ENCODE assay signal across 8 cellular contexts in genomic region chr10:35421553-35422178, GRCh38.
DNase-seq lines count a peak whose midpoint lies in the region; FAIRE-seq and TF ChIP-seq lines count a peak whose summit lies in the region.
"Had no signal": no experiment of that assay in that cellular context is flagged by ENCODE, and none has a peak within 500 bp of the region (broad histone marks: within the 10 kb centered on the region; RNA-seq: fewer than 3 reads in every experiment).

No MANE protein-coding gene starts in this region.

- CTCF ChIA-PET in H1 (lab: Charles Lee; ENCODE audit: partially characterized antibody) = interaction anchor here (0.6 to 1.2 kb wide), 4 partner anchors 28 to 217 kb away, joined by 3 read pairs; no protein-coding TSS in a partner anchor

- 0 out of 4 replicates have a peak overlapping the region, but pooled peaks of 1 of the 2 experiments have one; percentile 35 for H3K4me2 ChIP-seq in H1 (ENCODE audit: insufficient read depth in 1 of 2, low read depth in 2 of 2, low read length in 2 of 2)
- no peak overlapping the region for H3K4me2 ChIP-seq in mesenchymal stem cell (ENCODE audit: low read length, poor library complexity, severe bottlenecking)

- 71% methylated on average over 5 of the region's 5 CpGs; no CpG with 5 or more reads in 1 of the 2 experiments for WGBS in H1 (ENCODE audit: extremely low coverage in 1 of 2, insufficient coverage in 1 of 2, insufficient read length in 1 of 2, insufficient replicate concordance in 2 of 2, low coverage in 1 of 2, low lambda C conversion rate in 2 of 2, missing lambda C conversion rate in 1 of 2), 2 experiments
- 0% methylated on average over 5 of the region's 5 CpGs for WGBS in mesenchymal stem cell

- H3K79me2 ChIP-seq in H1 (ENCODE audit: control insufficient read depth in 1 of 2, insufficient read depth in 2 of 2, low read length in 2 of 2) = peaks cover 2 to 87% of the 10 kb centered on the region in 2 experiments; a peak in 3 of 4 replicates

- H2BK5ac ChIP-seq in H1 (ENCODE audit: low read depth, low read length) (no peak overlapping the region; the same call in 1 of the 2 replicates), mesenchymal stem cell (ENCODE audit: low read depth, low read length, poor library complexity, severe bottlenecking) (peak overlapping the region; percentile 77)

- no peak overlapping the region for H3K4me3 ChIP-seq in NT2/D1 (ENCODE audit: insufficient read length, low read depth)
- no peak overlapping the region for H3K4me3 ChIP-seq in H1 (ENCODE audit: extremely low read depth in 1 of 4, insufficient read depth in 2 of 4, low read depth in 3 of 4, low read length in 4 of 4)
- peak overlapping the region in 1 of 2 experiments; percentile 40 for H3K4me3 ChIP-seq in mesenchymal stem cell (ENCODE audit: insufficient read depth in 1 of 2, low read depth in 1 of 2, low read length in 2 of 2)
- H3K4me3 ChIP-seq in vagina = no peak overlapping the region

- H3K23ac ChIP-seq in H1 (ENCODE audit: insufficient read length) (no peak overlapping the region), mesenchymal stem cell (ENCODE audit: low read length in 2 of 2) (no peak overlapping the region)

- FAIRE-seq in H1 (lab: Jason Lieb, UNC) = no peak

- H2BK12ac ChIP-seq in H1 (ENCODE audit: low read depth, low read length) = no peak overlapping the region; the same call in 1 of the 2 replicates
- peak overlapping the region in 1 of 2 experiments; percentile 97 for H2BK12ac ChIP-seq in mesenchymal stem cell (ENCODE audit: low read length in 2 of 2)

- H4K8ac ChIP-seq in H1 (ENCODE audit: extremely low read depth, insufficient read depth, low read length) (no peak overlapping the region), mesenchymal stem cell (ENCODE audit: low read length) (no peak overlapping the region)

- peaks cover 1% of the 10 kb centered on the region; the same call in 1 of the 2 replicates for H3K23me2 ChIP-seq in H1 (ENCODE audit: low read depth, low read length)

- TF ChIP-seq POLR2A in H1 (IDR thresholded peaks at IDR 0.05; ENCODE audit: control extremely low read depth in 1 of 2, low read depth in 2 of 2, low read length in 2 of 2) (no peak), vagina (IDR thresholded peaks at IDR 0.05) (no peak)

- H3K4me1 ChIP-seq in NT2/D1 (ENCODE audit: insufficient read depth, insufficient read length) (peaks cover 4% of the 10 kb centered on the region), H1 (replicated peaks in 1 of 4; ENCODE audit: control insufficient read depth in 3 of 4, insufficient read depth in 4 of 4, low read length in 3 of 4) (peaks cover 15 to 32% (median 22%) of the 10 kb centered on the region in 4 experiments), mesenchymal stem cell (ENCODE audit: control insufficient read depth, insufficient read depth, low read depth, low read length) (peaks cover 31% of the 10 kb centered on the region), vagina (peaks cover 77% of the 10 kb centered on the region)

- H2AFZ ChIP-seq in H1 (ENCODE audit: low read length) = no peak overlapping the region
- no peak overlapping the region for H2AFZ ChIP-seq in mesenchymal stem cell (ENCODE audit: low read depth, low read length)

- POLR2A ChIA-PET in H1 (lab: Charles Lee; ENCODE audit: partially characterized antibody) = no interaction called here

- TF ChIP-seq EP300 in H1 (IDR thresholded peaks at IDR 0.05; ENCODE audit: borderline replicate concordance in 1 of 2, low read depth in 2 of 2, low read length in 2 of 2) = no peak

- no peak overlapping the region for H3K14ac ChIP-seq in H1 (ENCODE audit: insufficient read length)
- H3K14ac ChIP-seq in mesenchymal stem cell (ENCODE audit: low read length in 2 of 2) = no peak overlapping the region

- no peak for TF ChIP-seq RAD21 in H1 (IDR thresholded peaks at IDR 0.05 in 1 of 2, conservative IDR thresholded peaks at IDR 0.05 in 1 of 2; ENCODE audit: low read depth in 2 of 2, low read length in 2 of 2)

- TF ChIP-seq CTCF in H1 (IDR thresholded peaks at IDR 0.05; ENCODE audit: control extremely low read depth in 1 of 3, insufficient read depth in 1 of 3, low read depth in 1 of 3, low read length in 3 of 3) (no peak), vagina (IDR thresholded peaks at IDR 0.05) (no peak)

- H3K18ac ChIP-seq in H1 (ENCODE audit: extremely low read depth, low read length) (no peak overlapping the region), mesenchymal stem cell (ENCODE audit: low read depth in 1 of 2, low read length in 2 of 2) (peak overlapping the region in 1 of 2 experiments; percentile 99)

- no peak overlapping the region for H4K5ac ChIP-seq in H1 (ENCODE audit: insufficient read length, low read depth, low read length)

- H3K27ac ChIP-seq in H1 (ENCODE audit: low read depth, low read length) = peak overlapping the region; percentile 40; the same call in 1 of the 2 replicates
- H3K27ac ChIP-seq in mesenchymal stem cell (ENCODE audit: low read length, poor library complexity, severe bottlenecking) = peak overlapping the region; percentile 96
- peak overlapping the region; percentile 89 for H3K27ac ChIP-seq in vagina

- H3K9me3 ChIP-seq in NT2/D1 (ENCODE audit: insufficient read depth, low read length) (no peaks in the 10 kb centered on the region), H1 (ENCODE audit: insufficient read depth in 2 of 2, low read depth in 1 of 2, low read length in 1 of 2) (no peaks in the 10 kb centered on the region), mesenchymal stem cell (ENCODE audit: control insufficient read depth, low read length) (no peaks in the 10 kb centered on the region), vagina (no peaks in the 10 kb centered on the region)

- H3K36me3 ChIP-seq in NT2/D1 (ENCODE audit: insufficient read depth, insufficient read length, low read length) = no peaks in the 10 kb centered on the region
- H3K36me3 ChIP-seq in H1 (ENCODE audit: control insufficient read depth in 2 of 4, insufficient read depth in 4 of 4, low read length in 3 of 4) = no peaks in the 10 kb centered on the region; a peak in 1 of 8 replicates
- no peaks in the 10 kb centered on the region for H3K36me3 ChIP-seq in mesenchymal stem cell (ENCODE audit: control insufficient read depth in 1 of 2, insufficient read depth in 2 of 2, low read depth in 1 of 2, low read length in 2 of 2)
- no peaks in the 10 kb centered on the region for H3K36me3 ChIP-seq in vagina

- no peak overlapping the region for H2BK20ac ChIP-seq in H1 (ENCODE audit: low read length)

- no peak overlapping the region for H4K91ac ChIP-seq in H1 (replicated peaks; ENCODE audit: insufficient read length, low read length)
- no peak overlapping the region for H4K91ac ChIP-seq in mesenchymal stem cell (ENCODE audit: low read length)

- H3K79me1 ChIP-seq in H1 (ENCODE audit: low read depth, low read length) (peaks cover 13% of the 10 kb centered on the region; the same call in 1 of the 2 replicates), mesenchymal stem cell (replicated peaks; ENCODE audit: low read length, poor library complexity, severe bottlenecking) (peaks cover 14% of the 10 kb centered on the region)

- peaks cover 4 to 8% of the 10 kb centered on the region in 2 experiments for H4K20me1 ChIP-seq in H1 (replicated peaks in 1 of 2; ENCODE audit: control insufficient read depth in 1 of 2, insufficient read depth in 2 of 2, low read length in 2 of 2)

- H3K9ac ChIP-seq in NT2/D1 (ENCODE audit: insufficient read length, low read depth) = peak overlapping the region; percentile 0
- H3K9ac ChIP-seq in H1 (replicated peaks in 1 of 4; ENCODE audit: extremely low read depth in 1 of 4, low read depth in 3 of 4, low read length in 3 of 4) = no peak overlapping the region
- peak overlapping the region; percentile 80 for H3K9ac ChIP-seq in mesenchymal stem cell (ENCODE audit: low read length)

- no peak overlapping the region for H3K56ac ChIP-seq in H1 (replicated peaks; ENCODE audit: insufficient read length, low read depth, low read length)

- H3K27me3 ChIP-seq in NT2/D1 (ENCODE audit: insufficient read depth, insufficient read length) (no peaks in the 10 kb centered on the region), H1 (replicated peaks in 1 of 4; ENCODE audit: control insufficient read depth in 3 of 4, extremely low read depth in 1 of 4, insufficient read depth in 3 of 4, low read length in 3 of 4) (no peaks in the 10 kb centered on the region), mesenchymal stem cell (ENCODE audit: control insufficient read depth in 1 of 2, insufficient read depth in 1 of 2, low read length in 2 of 2) (no peaks in the 10 kb centered on the region), vagina (no peaks in the 10 kb centered on the region)

- DNase-seq in NT2/D1 (ENCODE audit: low read depth, low spot score) (no peak), H1 (ENCODE audit: low read depth in 1 of 2, low spot score in 2 of 2) (no peak), mesenchymal stem cell (peak; percentile 94), vagina (ENCODE audit: extremely low spot score in 2 of 2) (no peak), NCI-H1105 (lab: John Stamatoyannopoulos, UW) (no peak), NCI-H526 (lab: John Stamatoyannopoulos, UW) (no peak), NCI-H82 (lab: John Stamatoyannopoulos, UW) (no peak)
- DNase-seq: effector memory CD8-positive, alpha-beta T cell had no signal

- H2AK5ac ChIP-seq in H1 (ENCODE audit: low read depth, low read length) (peak overlapping the region; percentile 91; the same call in 1 of the 2 replicates), mesenchymal stem cell (ENCODE audit: low read length, severe bottlenecking) (peak overlapping the region; percentile 79)

- H3K4ac ChIP-seq in H1 (replicated peaks; ENCODE audit: insufficient read length, low read depth, low read length) (no peak overlapping the region), mesenchymal stem cell (ENCODE audit: low read depth in 1 of 2, low read length in 2 of 2) (peak overlapping the region in 1 of 2 experiments; percentile 95)

- H2BK15ac ChIP-seq in H1 (ENCODE audit: low read length) (no peak overlapping the region), mesenchymal stem cell (ENCODE audit: low read depth, poor library complexity, severe bottlenecking) (no peak overlapping the region)

- H2BK120ac ChIP-seq in H1 (replicated peaks; ENCODE audit: low read depth, low read length) (no peak overlapping the region), mesenchymal stem cell (ENCODE audit: low read depth, low read length) (no peak overlapping the region)

- intact Hi-C loops in vagina (cut with DNase I) = no loop called here

TF ChIP-seq in H1, 55 proteins besides CTCF, POLR2A, EP300 and RAD21 (continues in another document):
- TF ChIP-seq TEAD4 (IDR thresholded peaks at IDR 0.05; ENCODE audit: low read depth, low read length) = no peak
- no peak for TF ChIP-seq HDAC6 (IDR thresholded peaks at IDR 0.05; ENCODE audit: low read depth, low read length)
- TF ChIP-seq SAP30 (IDR thresholded peaks at IDR 0.05; ENCODE audit: insufficient read depth, insufficient replicate concordance, low read length) = no peak
- no peak for TF ChIP-seq TBP (IDR thresholded peaks at IDR 0.05; ENCODE audit: low read depth, low read length)
- no peak for TF ChIP-seq HDAC2 (IDR thresholded peaks at IDR 0.05; ENCODE audit: borderline replicate concordance in 1 of 2, low read depth in 2 of 2, low read length in 2 of 2)
- TF ChIP-seq TCF12 (IDR thresholded peaks at IDR 0.05; ENCODE audit: low read depth, low read length) = no peak
- TF ChIP-seq JUND (IDR thresholded peaks at IDR 0.05; ENCODE audit: low read length) = no peak
- TF ChIP-seq SRF (IDR thresholded peaks at IDR 0.05; ENCODE audit: low read depth, low read length) = no peak

Comparison
In these comparisons a context has a peak if more than half of its experiments do, and no peak if none do; other contexts are left out.
1. H3K9ac ChIP-seq: peak in NT2/D1 (single experiment) and mesenchymal stem cell (single experiment); none in H1 (0 of 4).
2. H3K27ac ChIP-seq: peak in every context shown above with its lines; median percentile 96 in mesenchymal stem cell; 89 in vagina; 40 in H1.